8 cellular contexts compared by ENCODE assay signal in the genomic region with DNA sequence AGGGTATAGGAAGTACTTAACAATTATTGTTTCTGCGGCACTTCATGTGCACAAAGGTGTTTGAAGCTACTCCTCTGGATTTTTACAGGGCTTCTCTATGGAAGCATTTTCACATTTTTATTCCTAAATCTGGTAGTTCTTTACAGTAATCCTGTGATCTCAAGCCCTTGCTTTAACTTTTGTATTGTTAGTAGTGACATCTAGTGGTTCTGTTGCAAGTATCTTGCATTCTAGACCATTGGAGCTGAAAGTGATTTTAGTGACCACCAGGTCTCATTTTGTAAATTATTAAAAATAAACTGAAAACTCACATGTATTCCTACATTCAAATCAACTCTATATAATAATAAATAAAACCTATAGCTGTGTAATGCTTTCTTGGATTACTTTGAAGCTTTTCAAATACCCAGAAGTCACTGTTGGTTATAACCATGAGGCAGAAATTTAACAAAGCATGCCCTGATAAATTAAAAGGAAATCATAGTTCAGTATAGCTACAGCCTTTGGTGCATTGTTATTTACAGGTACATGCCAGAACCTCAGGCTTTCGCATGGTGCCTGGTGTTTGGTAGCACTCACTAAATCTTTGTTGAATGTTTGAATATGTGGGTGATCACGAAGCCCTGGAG. TPM values are rescaled to one million over a fixed set of nuclear protein-coding genes. Genes with fewer than 3 reads are reported as not detected.
DNase-seq lines count a peak whose midpoint lies in the region; ATAC-seq and TF ChIP-seq lines count a peak whose summit lies in the region.

No MANE protein-coding gene starts in this region.

- H3K4me1 ChIP-seq in DND-41 (ENCODE audit: insufficient read depth, low read length) (no peaks in the 10 kb centered on the region), ascending aorta (peaks cover 0 to 2% of the 10 kb centered on the region in 2 donors), lung (ENCODE audit: control insufficient read depth in 2 of 2, insufficient read depth in 2 of 2, low read length in 2 of 2) (no peaks in the 10 kb centered on the region)

- ATAC-seq in DND-41 (ENCODE audit: insufficient read depth, low read depth), result peak; percentile 72
- ATAC-seq in lung (ENCODE audit: insufficient read depth, low FRiP score), result no peak
- ATAC-seq in GM18861 (IDR thresholded peaks at IDR 0.05; ENCODE audit: unreplicated experiment), result no peak
- ATAC-seq in HG03039 (IDR thresholded peaks at IDR 0.05; ENCODE audit: unreplicated experiment), result no peak

- H2AFZ ChIP-seq in DND-41 (ENCODE audit: low read depth, low read length), result no peak overlapping the region

- intact Hi-C loops in ascending aorta (cut with DNase I), result no loop called here

- H4K20me1 ChIP-seq in DND-41 (ENCODE audit: insufficient read depth, low read length), result no peaks in the 10 kb centered on the region

- no peaks in the 10 kb centered on the region for H3K79me2 ChIP-seq in DND-41 (ENCODE audit: insufficient read depth, low read length)

- H3K4me3 ChIP-seq in DND-41 (ENCODE audit: low read depth in 1 of 2, low read length in 2 of 2) (no peak overlapping the region), ascending aorta (no peak overlapping the region), lung (no peak overlapping the region)

- 80 to 90% methylated on average over 3 of the region's 3 CpGs for WGBS in lung, 2 donors

- no peaks in the 10 kb centered on the region for H3K27me3 ChIP-seq in DND-41 (ENCODE audit: insufficient read depth, low read length, poor library complexity)
- no peaks in the 10 kb centered on the region for H3K27me3 ChIP-seq in ascending aorta
- H3K27me3 ChIP-seq in lung (ENCODE audit: control insufficient read depth, insufficient read depth), result no peaks in the 10 kb centered on the region

- peaks cover 6% of the 10 kb centered on the region; the same call in 1 of the 2 replicates for H3K36me3 ChIP-seq in DND-41 (ENCODE audit: insufficient read depth, low read length)
- no peaks in the 10 kb centered on the region for H3K36me3 ChIP-seq in ascending aorta
- H3K36me3 ChIP-seq in lung (ENCODE audit: control insufficient read depth in 2 of 2, insufficient read depth in 2 of 2, low read length in 2 of 2), result no peaks in the 10 kb centered on the region

- H3K27ac ChIP-seq in DND-41 (ENCODE audit: low read length), result no peak overlapping the region
- H3K27ac ChIP-seq in ascending aorta, result no peak overlapping the region
- no peak overlapping the region for H3K27ac ChIP-seq in lung (ENCODE audit: low read depth in 1 of 2, low read length in 1 of 2)

- H3K4me2 ChIP-seq in DND-41 (ENCODE audit: insufficient read depth, low read length), result no peak overlapping the region

- H3K9me3 ChIP-seq in DND-41 (ENCODE audit: insufficient read depth, low read length, severe bottlenecking), result no peaks in the 10 kb centered on the region
- H3K9me3 ChIP-seq in ascending aorta, result no peaks in the 10 kb centered on the region
- no peaks in the 10 kb centered on the region for H3K9me3 ChIP-seq in lung (ENCODE audit: control insufficient read depth in 2 of 2, insufficient read depth in 1 of 2, low read length in 1 of 2)

- H3K9ac ChIP-seq in DND-41 (ENCODE audit: low read depth, low read length), result no peak overlapping the region

- TF ChIP-seq CTCF in DND-41 (IDR thresholded peaks at IDR 0.05; ENCODE audit: borderline replicate concordance, extremely low read depth, low read length, poor library complexity, severe bottlenecking), result peak; percentile 63
- TF ChIP-seq CTCF in ascending aorta (IDR thresholded peaks at IDR 0.05), result peak in 2 of 3 experiments; percentile 17 to 40
- peak; percentile 4 for TF ChIP-seq CTCF in lung (IDR thresholded peaks at IDR 0.05; ENCODE audit: control extremely low read depth, extremely low read depth)

- DNase-seq in DND-41 (no peak), LHCN-M2 (ENCODE audit: low read depth) (peak; percentile 31), ascending aorta (ENCODE audit: low spot score in 2 of 2) (no peak), lung (ENCODE audit: low spot score) (no peak), cortex of kidney (lab: John Stamatoyannopoulos, UW) (no peak), ureter (ENCODE audit: low spot score) (no peak)

RNA-seq across cellular contexts. Expression of a gene that starts 18.9 kb away (rescaled TPM):
- 1,596 and 2,071 TPM in 2 replicates for total RNA-seq in LHCN-M2 (2014; rRNA removed)
- polyA plus RNA-seq in LHCN-M2 (2012), result 3,896 TPM
- total RNA-seq in ascending aorta, result 1,118 TPM
- total RNA-seq in lung, result 1,000 to 10,000 TPM; 1,189 to 2,241 TPM
- 1,000 to 10,000 TPM; 1,715 to 3,271 TPM for polyA plus RNA-seq in lung
- 1,778 TPM for total RNA-seq in ureter

Comparison
In these comparisons a context has a peak if more than half of its experiments do, and no peak if none do; other contexts are left out.
1. CTCF ChIP-seq: peak in every context shown above with its lines; median percentile 63 in DND-41; 28 in ascending aorta; 4 in lung.